9 cellular contexts compared by ENCODE assay signal in the genomic region with DNA sequence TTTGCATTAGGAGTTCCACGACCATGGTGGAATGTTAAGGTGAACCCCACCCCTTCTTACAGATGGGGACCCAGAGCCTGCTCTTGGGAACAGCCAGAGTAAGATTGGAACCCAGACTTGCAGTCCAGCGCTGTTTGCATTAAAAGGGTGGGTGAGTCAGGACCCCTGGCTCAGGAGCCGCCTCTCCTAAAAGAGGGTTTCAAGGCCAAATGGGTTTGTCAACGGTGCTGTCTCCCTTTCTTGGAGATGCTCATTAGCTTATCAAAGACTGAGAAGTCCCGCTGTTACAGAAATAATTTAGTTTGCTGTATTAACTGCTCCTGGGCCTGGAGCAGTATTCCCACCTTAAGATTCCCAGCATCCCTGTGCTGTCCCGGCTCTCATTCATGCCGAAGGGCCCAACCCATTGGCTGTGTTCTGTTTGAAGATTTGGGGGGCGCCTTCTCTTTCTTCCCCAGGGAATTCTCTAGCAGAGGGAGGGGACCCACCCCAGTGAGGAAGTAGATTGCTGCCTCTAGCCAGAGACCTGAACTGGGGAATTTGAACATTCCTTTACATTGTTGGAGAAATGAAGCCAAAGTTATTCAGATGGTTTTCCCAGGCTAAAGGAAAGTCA. TPM values are rescaled to one million over a fixed set of nuclear protein-coding genes. Genes with fewer than 3 reads are reported as not detected.
A peak's percentile ranks its signal among the peaks of the same experiment; 100 is the strongest.
DNase-seq lines count a peak whose midpoint lies in the region; ATAC-seq and TF ChIP-seq lines count a peak whose summit lies in the region.
"Had no signal": no experiment of that assay in that cellular context is flagged by ENCODE, and none has a peak within 500 bp of the region (broad histone marks: within the 10 kb centered on the region; RNA-seq: fewer than 3 reads in every experiment).

No MANE protein-coding gene starts in this region.

- TF ChIP-seq CTCF in HFFc6 (IDR thresholded peaks at IDR 0.05): no peak

- peak overlapping the region; percentile 97 for H3K27ac Mint-ChIP-seq in HFFc6
- H3K27ac Mint-ChIP-seq in activated naive CD8-positive, alpha-beta T cell treated with anti-CD3 and anti-CD28 coated beads, Interleukin-2, amount 10 ng/mL, durations not matched to agents 7 days and 5 days: no peak overlapping the region
- no peak overlapping the region for H3K27ac Mint-ChIP-seq in stimulated activated naive CD8-positive, alpha-beta T cell treated with anti-CD3 and anti-CD28 coated beads, Interleukin-15, amount 100 ng/mL, for 72 hours

- DNase-seq in HFFc6 (no peak), NCI-H1048 (lab: John Stamatoyannopoulos, UW) (no peak)
- no peak for DNase-seq in activated naive CD8-positive, alpha-beta T cell treated with anti-CD3 and anti-CD28 coated beads, Interleukin-2, amount 10 ng/mL, durations not matched to agents 7 days and 5 days
- no peak for DNase-seq in stimulated activated naive CD8-positive, alpha-beta T cell treated with anti-CD3 and anti-CD28 coated beads, Interleukin-15, amount 100 ng/mL, for 72 hours
- DNase-seq in activated CD8-positive, alpha-beta memory T cell treated with anti-CD3 and anti-CD28 coated beads for 24 hours: no peak
- DNase-seq: activated CD4-positive, alpha-beta T cell treated with anti-CD3 and anti-CD28 coated beads, Interleukin-2, amount 50 U/mL, for 1 hour; Karpas-422 had no signal

- peak overlapping the region; percentile 96 for H3K4me3 Mint-ChIP-seq in HFFc6
- H3K4me3 Mint-ChIP-seq in activated naive CD8-positive, alpha-beta T cell treated with anti-CD3 and anti-CD28 coated beads, Interleukin-2, amount 10 ng/mL, durations not matched to agents 7 days and 5 days: peak overlapping the region; percentile 99
- H3K4me3 Mint-ChIP-seq in stimulated activated naive CD8-positive, alpha-beta T cell treated with anti-CD3 and anti-CD28 coated beads, Interleukin-15, amount 100 ng/mL, for 72 hours: peak overlapping the region; percentile 98 to 99

- H3K4me3 ChIP-seq in iPS-11a (ENCODE audit: low read depth, low read length): peak overlapping the region; percentile 78

- POLR2A ChIA-PET in activated naive CD8-positive, alpha-beta T cell treated with anti-CD3 and anti-CD28 coated beads, Interleukin-2, amount 10 ng/mL, durations not matched to agents 7 days and 5 days (lab: Charles Lee): interaction anchor here (1.7 kb wide), 1 partner anchor 29 kb away, joined by 7 read pairs; the partner anchor contains the start of gene AVPI1

- peaks cover 2% of the 10 kb centered on the region for H3K27me3 Mint-ChIP-seq in HFFc6 (ENCODE audit: insufficient read depth)
- H3K27me3 Mint-ChIP-seq in activated naive CD8-positive, alpha-beta T cell treated with anti-CD3 and anti-CD28 coated beads, Interleukin-2, amount 10 ng/mL, durations not matched to agents 7 days and 5 days: peaks cover 28% of the 10 kb centered on the region
- peaks cover 15% of the 10 kb centered on the region for H3K27me3 Mint-ChIP-seq in stimulated activated naive CD8-positive, alpha-beta T cell treated with anti-CD3 and anti-CD28 coated beads, Interleukin-15, amount 100 ng/mL, for 72 hours

- H3K4me1 Mint-ChIP-seq in HFFc6 (ENCODE audit: low read depth): peaks cover 64% of the 10 kb centered on the region
- peaks cover 8% of the 10 kb centered on the region for H3K4me1 Mint-ChIP-seq in activated naive CD8-positive, alpha-beta T cell treated with anti-CD3 and anti-CD28 coated beads, Interleukin-2, amount 10 ng/mL, durations not matched to agents 7 days and 5 days
- peaks cover 14% of the 10 kb centered on the region for H3K4me1 Mint-ChIP-seq in stimulated activated naive CD8-positive, alpha-beta T cell treated with anti-CD3 and anti-CD28 coated beads, Interleukin-15, amount 100 ng/mL, for 72 hours

- peaks cover 42% of the 10 kb centered on the region for H3K36me3 Mint-ChIP-seq in HFFc6 (ENCODE audit: low read depth)
- H3K36me3 Mint-ChIP-seq in activated naive CD8-positive, alpha-beta T cell treated with anti-CD3 and anti-CD28 coated beads, Interleukin-2, amount 10 ng/mL, durations not matched to agents 7 days and 5 days: no peaks in the 10 kb centered on the region

- no peak for ATAC-seq in activated naive CD8-positive, alpha-beta T cell treated with anti-CD3 and anti-CD28 coated beads, Interleukin-2, amount 10 ng/mL, durations not matched to agents 7 days and 5 days (ENCODE audit: low read depth)
- ATAC-seq in stimulated activated naive CD8-positive, alpha-beta T cell treated with anti-CD3 and anti-CD28 coated beads, Interleukin-15, amount 100 ng/mL, for 72 hours: no peak
- ATAC-seq in HG02759 (IDR thresholded peaks at IDR 0.05; ENCODE audit: unreplicated experiment): no peak

- no peaks in the 10 kb centered on the region for H3K9me3 Mint-ChIP-seq in HFFc6
- H3K9me3 Mint-ChIP-seq in activated naive CD8-positive, alpha-beta T cell treated with anti-CD3 and anti-CD28 coated beads, Interleukin-2, amount 10 ng/mL, durations not matched to agents 7 days and 5 days: no peaks in the 10 kb centered on the region
- H3K9me3 Mint-ChIP-seq in stimulated activated naive CD8-positive, alpha-beta T cell treated with anti-CD3 and anti-CD28 coated beads, Interleukin-15, amount 100 ng/mL, for 72 hours: no peaks in the 10 kb centered on the region

RNA-seq across cellular contexts. Expression of gene MARVELD1, which starts 1.8 kb away (rescaled TPM):
- 10 to 100 TPM; 76.7 to 94.7 (median 80.9) TPM for total RNA-seq in HFFc6 (2021; fragmentation: NEBNext Ultra II Directional; extraction: Animal tissue kit (Norgen Biotek cat#: 25700))
- total RNA-seq in activated naive CD8-positive, alpha-beta T cell treated with anti-CD3 and anti-CD28 coated beads, Interleukin-2, amount 10 ng/mL, durations not matched to agents 7 days and 5 days: 1 to 10 TPM; 2.6 to 3.3 TPM

RNA-seq across cellular contexts. Expression of gene ZFYVE27, which starts 21.6 kb away (rescaled TPM):
- total RNA-seq in HFFc6 (2021; fragmentation: NEBNext Ultra II Directional; extraction: Animal tissue kit (Norgen Biotek cat#: 25700)): 10 to 100 TPM; 16.6 to 23.0 (median 18.3) TPM
- total RNA-seq in activated naive CD8-positive, alpha-beta T cell treated with anti-CD3 and anti-CD28 coated beads, Interleukin-2, amount 10 ng/mL, durations not matched to agents 7 days and 5 days: 10 to 100 TPM; 36.9 to 43.4 TPM

RNA-seq across cellular contexts. Expression of gene AVPI1, which starts 28.3 kb away (rescaled TPM):
- 10 to 100 TPM; 28.2 to 44.8 (median 39.5) TPM for total RNA-seq in HFFc6 (2021; fragmentation: NEBNext Ultra II Directional; extraction: Animal tissue kit (Norgen Biotek cat#: 25700))
- 1 to 10 TPM; 2.4 to 2.9 TPM for total RNA-seq in activated naive CD8-positive, alpha-beta T cell treated with anti-CD3 and anti-CD28 coated beads, Interleukin-2, amount 10 ng/mL, durations not matched to agents 7 days and 5 days

RNA-seq across cellular contexts. Expression of gene SFRP5, which starts 56.4 kb away (rescaled TPM):
- total RNA-seq in HFFc6 (2021; fragmentation: NEBNext Ultra II Directional; extraction: Animal tissue kit (Norgen Biotek cat#: 25700)): not detected
- total RNA-seq in activated naive CD8-positive, alpha-beta T cell treated with anti-CD3 and anti-CD28 coated beads, Interleukin-2, amount 10 ng/mL, durations not matched to agents 7 days and 5 days: under 1 TPM; 0.22 to 0.23 TPM

Comparison
In these comparisons a context has a peak if more than half of its experiments do, and no peak if none do; other contexts are left out.
1. RNA of gene MARVELD1, which starts 1.8 kb away (total RNA-seq): 76.7 to 94.7 TPM in HFFc6; 2.6 to 3.3 TPM in activated naive CD8-positive, alpha-beta T cell treated with anti-CD3 and anti-CD28 coated beads, Interleukin-2, amount 10 ng/mL, durations not matched to agents 7 days and 5 days; every median in the first group is over 10 times any median in the second.
2. RNA of gene AVPI1, which starts 28.3 kb away (total RNA-seq): 28.2 to 44.8 TPM in HFFc6; 2.4 to 2.9 TPM in activated naive CD8-positive, alpha-beta T cell treated with anti-CD3 and anti-CD28 coated beads, Interleukin-2, amount 10 ng/mL, durations not matched to agents 7 days and 5 days; every median in the first group is over 4 times any median in the second.
3. Peak in every context shown above with its lines, with median percentiles within 50 percentile points of each other: H3K4me3 Mint-ChIP-seq.